In genomic region chr7:867001-867405, GRCh38 we compare ENCODE assay signal across 12 cellular contexts. TPM values are rescaled to one million over a fixed set of nuclear protein-coding genes. Genes with fewer than 3 reads are reported as not detected.
DNase-seq lines count a peak whose midpoint lies in the region; ATAC-seq and TF ChIP-seq lines count a peak whose summit lies in the region.
"Had no signal": no experiment of that assay in that cellular context is flagged by ENCODE, and none has a peak within 500 bp of the region (broad histone marks: within the 10 kb centered on the region; RNA-seq: fewer than 3 reads in every experiment).

No MANE protein-coding gene starts in this region.

- H3K14ac ChIP-seq in neuronal stem cell (ENCODE audit: low read length): peak overlapping the region; percentile 21

- H3K23ac ChIP-seq in neuronal stem cell (ENCODE audit: low read depth, low read length, poor library complexity): peak overlapping the region; percentile 40

- no peak overlapping the region for H2AFZ ChIP-seq in neuronal stem cell (ENCODE audit: low read length)

- WGBS in neuronal stem cell (ENCODE audit: extremely low coverage in 2 of 2, insufficient read length in 2 of 2, insufficient replicate concordance in 1 of 2), 2 donors: no CpG with 5 or more reads among the region's 18 CpGs

- H3K9me3 Mint-ChIP-seq in natural killer cell treated with Interleukin-12 subunit alpha and Interleukin-12 subunit beta and Interleukin-15 and Interleukin-18, amount 100 ng/mL, for 72 hours: no peaks in the 10 kb centered on the region
- no peaks in the 10 kb centered on the region for H3K9me3 Mint-ChIP-seq in natural killer cell
- H3K9me3 Mint-ChIP-seq in activated naive CD4-positive, alpha-beta T cell treated with anti-CD3 and anti-CD28 coated beads, Interleukin-2, amount 50 U/mL, for 72 hours: no peaks in the 10 kb centered on the region
- H3K9me3 Mint-ChIP-seq in CD4-positive, alpha-beta memory T cell: no peaks in the 10 kb centered on the region
- H3K9me3 Mint-ChIP-seq: activated naive CD8-positive, alpha-beta T cell treated with anti-CD3 and anti-CD28 coated beads, Interleukin-2, amount 10 ng/mL, durations not matched to agents 7 days and 5 days; memory B cell had no signal

- H3K4me1 Mint-ChIP-seq in natural killer cell treated with Interleukin-12 subunit alpha and Interleukin-12 subunit beta and Interleukin-15 and Interleukin-18, amount 100 ng/mL, for 72 hours (ENCODE audit: low read depth in 2 of 2): peaks cover 0 to 3% of the 10 kb centered on the region in 2 donors
- no peaks in the 10 kb centered on the region for H3K4me1 Mint-ChIP-seq in natural killer cell
- H3K4me1 Mint-ChIP-seq in CD4-positive, alpha-beta memory T cell: peaks cover 0 to 3% (median under 1%) of the 10 kb centered on the region in 4 donors
- H3K4me1 Mint-ChIP-seq: activated naive CD8-positive, alpha-beta T cell treated with anti-CD3 and anti-CD28 coated beads, Interleukin-2, amount 10 ng/mL, durations not matched to agents 7 days and 5 days had no signal

- H3K4me3 ChIP-seq in fibroblast of mammary gland (ENCODE audit: control insufficient read depth, low read depth, low read length) (no peak overlapping the region), neuronal stem cell (ENCODE audit: low read length in 2 of 2) (peak overlapping the region in 1 of 2 donors; percentile 27)
- no peak overlapping the region for H3K4me3 ChIP-seq in CD4-positive, alpha-beta memory T cell (ENCODE audit: low read length in 2 of 2)
- H3K4me3 ChIP-seq: BLaER1 had no signal

- H3K4ac ChIP-seq in neuronal stem cell (ENCODE audit: low read length): no peak overlapping the region

- DNase-seq in natural killer cell treated with Interleukin-12 subunit alpha and Interleukin-12 subunit beta and Interleukin-15 and Interleukin-18, amount 100 ng/mL, for 72 hours (ENCODE audit: low spot score): peak; percentile 48
- DNase-seq in natural killer cell: no peak
- DNase-seq in fibroblast of mammary gland (ENCODE audit: low read depth): peak; percentile 95
- no peak for DNase-seq in neuronal stem cell (ENCODE audit: low spot score)
- DNase-seq in activated naive CD4-positive, alpha-beta T cell treated with anti-CD3 and anti-CD28 coated beads, Interleukin-2, amount 50 U/mL, for 72 hours (ENCODE audit: low spot score in 2 of 2): no peak
- DNase-seq in GOT3 (lab: John Stamatoyannopoulos, UW): no peak
- DNase-seq in CD4-positive, alpha-beta memory T cell: no peak
- DNase-seq: activated naive CD8-positive, alpha-beta T cell treated with anti-CD3 and anti-CD28 coated beads, Interleukin-2, amount 10 ng/mL, durations not matched to agents 7 days and 5 days; NCI-H1436 had no signal

- POLR2A ChIA-PET in CD4-positive, alpha-beta memory T cell (lab: Charles Lee; ENCODE audit: partially characterized antibody): no interaction called here

- H2BK120ac ChIP-seq in neuronal stem cell (ENCODE audit: low read depth, low read length): no peak overlapping the region

- H3K36me3 ChIP-seq in neuronal stem cell (replicated peaks in 1 of 2; ENCODE audit: control insufficient read depth in 2 of 2, insufficient read depth in 2 of 2, low read length in 2 of 2): peaks cover 33 to 86% of the 10 kb centered on the region in 2 donors
- H3K36me3 ChIP-seq in CD4-positive, alpha-beta memory T cell (ENCODE audit: insufficient read depth, low read length): peaks cover 39% of the 10 kb centered on the region

- H3K27ac ChIP-seq in neuronal stem cell (replicated peaks; ENCODE audit: low read length): no peak overlapping the region
- H3K27ac ChIP-seq in CD4-positive, alpha-beta memory T cell (ENCODE audit: low read depth, low read length): no peak overlapping the region
- H3K27ac ChIP-seq: BLaER1 had no signal

- H2BK5ac ChIP-seq in neuronal stem cell (ENCODE audit: low read length): no peak overlapping the region

- H3K4me3 Mint-ChIP-seq in natural killer cell treated with Interleukin-12 subunit alpha and Interleukin-12 subunit beta and Interleukin-15 and Interleukin-18, amount 100 ng/mL, for 72 hours: no peak overlapping the region
- H3K4me3 Mint-ChIP-seq in natural killer cell: no peak overlapping the region
- no peak overlapping the region for H3K4me3 Mint-ChIP-seq in CD4-positive, alpha-beta memory T cell
- H3K4me3 Mint-ChIP-seq: activated naive CD8-positive, alpha-beta T cell treated with anti-CD3 and anti-CD28 coated beads, Interleukin-2, amount 10 ng/mL, durations not matched to agents 7 days and 5 days; memory B cell had no signal

- no peak overlapping the region for H2AK5ac ChIP-seq in neuronal stem cell (ENCODE audit: low read depth, low read length)

- H4K8ac ChIP-seq in neuronal stem cell (ENCODE audit: low read depth, low read length): no peak overlapping the region

- peaks cover 0 to 2% of the 10 kb centered on the region in 2 donors for H3K9me3 ChIP-seq in neuronal stem cell (replicated peaks in 1 of 2; ENCODE audit: control insufficient read depth in 2 of 2, insufficient read depth in 1 of 2, low read depth in 1 of 2, low read length in 2 of 2)
- no peaks in the 10 kb centered on the region for H3K9me3 ChIP-seq in CD4-positive, alpha-beta memory T cell (ENCODE audit: control insufficient read depth in 1 of 2, low read length in 2 of 2)
- H3K9me3 ChIP-seq: BLaER1 had no signal

- no peak overlapping the region for H3K4me2 ChIP-seq in neuronal stem cell (ENCODE audit: insufficient read depth, low read length, poor library complexity, severe bottlenecking)
- H3K4me2 ChIP-seq: BLaER1 had no signal

- no peaks in the 10 kb centered on the region for H3K27me3 ChIP-seq in neuronal stem cell (ENCODE audit: control insufficient read depth in 3 of 3, insufficient read depth in 3 of 3, low read depth in 1 of 3, low read length in 3 of 3)
- no peaks in the 10 kb centered on the region for H3K27me3 ChIP-seq in CD4-positive, alpha-beta memory T cell (ENCODE audit: insufficient read depth, low read length)
- H3K27me3 ChIP-seq: BLaER1 had no signal

- H3K36me3 Mint-ChIP-seq in natural killer cell treated with Interleukin-12 subunit alpha and Interleukin-12 subunit beta and Interleukin-15 and Interleukin-18, amount 100 ng/mL, for 72 hours: peaks cover under 1% of the 10 kb centered on the region
- no peaks in the 10 kb centered on the region for H3K36me3 Mint-ChIP-seq in natural killer cell
- peaks cover 0 to 13% of the 10 kb centered on the region in 2 donors for H3K36me3 Mint-ChIP-seq in activated naive CD4-positive, alpha-beta T cell treated with anti-CD3 and anti-CD28 coated beads, Interleukin-2, amount 50 U/mL, for 72 hours
- peaks cover 39 to 57% of the 10 kb centered on the region in 2 donors for H3K36me3 Mint-ChIP-seq in CD4-positive, alpha-beta memory T cell

- intact Hi-C loops in natural killer cell (cut with micrococcal nuclease): no loop called here
- intact Hi-C loops in CD4-positive, alpha-beta memory T cell (cut with micrococcal nuclease): no loop called here

- no peak overlapping the region for H2BK12ac ChIP-seq in neuronal stem cell (ENCODE audit: low read length)

- ATAC-seq in natural killer cell treated with Interleukin-12 subunit alpha and Interleukin-12 subunit beta and Interleukin-15 and Interleukin-18, amount 100 ng/mL, for 72 hours: peak in 1 of 2 donors; percentile 25
- ATAC-seq in natural killer cell: no peak
- ATAC-seq in activated naive CD4-positive, alpha-beta T cell treated with anti-CD3 and anti-CD28 coated beads, Interleukin-2, amount 50 U/mL, for 72 hours: no peak
- no peak for ATAC-seq in GM19351 (IDR thresholded peaks at IDR 0.05; ENCODE audit: unreplicated experiment)

- H4K91ac ChIP-seq in neuronal stem cell (ENCODE audit: low read depth, low read length, poor library complexity): no peak overlapping the region

- no peaks in the 10 kb centered on the region for H3K4me1 ChIP-seq in neuronal stem cell (ENCODE audit: control insufficient read depth in 2 of 2, insufficient read depth in 1 of 2, low read depth in 1 of 2, low read length in 2 of 2)
- H3K4me1 ChIP-seq in CD4-positive, alpha-beta memory T cell (ENCODE audit: insufficient read depth, low read length): no peaks in the 10 kb centered on the region
- H3K4me1 ChIP-seq: BLaER1 had no signal

- CTCF ChIA-PET in CD4-positive, alpha-beta memory T cell (lab: Charles Lee; ENCODE audit: partially characterized antibody): no interaction called here

- no peak for TF ChIP-seq CTCF in natural killer cell (IDR thresholded peaks at IDR 0.05)
- TF ChIP-seq CTCF in fibroblast of mammary gland (conservative IDR thresholded peaks at IDR 0.05; ENCODE audit: control insufficient read depth, insufficient read depth, low read depth, low read length): no peak

- peaks cover 5% of the 10 kb centered on the region for H3K79me1 ChIP-seq in neuronal stem cell (ENCODE audit: low read depth, low read length)

- H3K27me3 Mint-ChIP-seq in natural killer cell treated with Interleukin-12 subunit alpha and Interleukin-12 subunit beta and Interleukin-15 and Interleukin-18, amount 100 ng/mL, for 72 hours: no peaks in the 10 kb centered on the region
- no peaks in the 10 kb centered on the region for H3K27me3 Mint-ChIP-seq in natural killer cell (ENCODE audit: low read depth in 2 of 2)
- no peaks in the 10 kb centered on the region for H3K27me3 Mint-ChIP-seq in CD4-positive, alpha-beta memory T cell
- H3K27me3 Mint-ChIP-seq: activated naive CD8-positive, alpha-beta T cell treated with anti-CD3 and anti-CD28 coated beads, Interleukin-2, amount 10 ng/mL, durations not matched to agents 7 days and 5 days; memory B cell had no signal

- H3K27ac Mint-ChIP-seq in natural killer cell treated with Interleukin-12 subunit alpha and Interleukin-12 subunit beta and Interleukin-15 and Interleukin-18, amount 100 ng/mL, for 72 hours: no peak overlapping the region
- no peak overlapping the region for H3K27ac Mint-ChIP-seq in natural killer cell
- H3K27ac Mint-ChIP-seq in activated naive CD4-positive, alpha-beta T cell treated with anti-CD3 and anti-CD28 coated beads, Interleukin-2, amount 50 U/mL, for 72 hours: peak overlapping the region in 1 of 2 donors; percentile 92
- no peak overlapping the region for H3K27ac Mint-ChIP-seq in CD4-positive, alpha-beta memory T cell
- H3K27ac Mint-ChIP-seq: activated naive CD8-positive, alpha-beta T cell treated with anti-CD3 and anti-CD28 coated beads, Interleukin-2, amount 10 ng/mL, durations not matched to agents 7 days and 5 days; memory B cell had no signal

- no peak overlapping the region for H3K9ac ChIP-seq in neuronal stem cell (ENCODE audit: low read depth, low read length, poor library complexity)
- H3K9ac ChIP-seq: BLaER1 had no signal

- no peak overlapping the region for H2BK15ac ChIP-seq in neuronal stem cell (ENCODE audit: low read length)

- no peak overlapping the region for H3K18ac ChIP-seq in neuronal stem cell (ENCODE audit: low read length)

RNA-seq across cellular contexts. Expression of gene GET4, which starts 9.4 kb away (rescaled TPM):
- total RNA-seq in natural killer cell treated with Interleukin-12 subunit alpha and Interleukin-12 subunit beta and Interleukin-15 and Interleukin-18, amount 100 ng/mL, for 72 hours: 10 to 100 TPM; 42.8 to 44.5 TPM
- total RNA-seq in natural killer cell: 10 to 100 TPM; 69.3 to 81.6 (median 73.2) TPM
- polyA plus RNA-seq in neuronal stem cell (2013, experiment 1 of 2): 28.4 TPM
- 27.9 TPM for polyA plus RNA-seq in neuronal stem cell (2013, experiment 2 of 2)
- 10 to 100 TPM; 32.5 to 34.1 TPM for total RNA-seq in activated naive CD4-positive, alpha-beta T cell treated with anti-CD3 and anti-CD28 coated beads, Interleukin-2, amount 50 U/mL, for 72 hours
- 10 to 100 TPM; 47.4 to 51.6 TPM for total RNA-seq in CD4-positive, alpha-beta memory T cell
- polyA plus RNA-seq in CD4-positive, alpha-beta memory T cell: 10 to 100 TPM; 22.0 to 28.7 TPM

RNA-seq across cellular contexts. Expression of gene SUN1, which starts 34.7 kb away (rescaled TPM):
- total RNA-seq in natural killer cell treated with Interleukin-12 subunit alpha and Interleukin-12 subunit beta and Interleukin-15 and Interleukin-18, amount 100 ng/mL, for 72 hours: 10 to 100 TPM; 34.3 to 50.4 TPM
- 10 to 100 TPM; 40.2 to 63.5 (median 48.0) TPM for total RNA-seq in natural killer cell
- polyA plus RNA-seq in neuronal stem cell (2013, experiment 1 of 2): 62.1 TPM
- 60.5 TPM for polyA plus RNA-seq in neuronal stem cell (2013, experiment 2 of 2)
- 100 to 1,000 TPM; 106 to 109 TPM for total RNA-seq in activated naive CD4-positive, alpha-beta T cell treated with anti-CD3 and anti-CD28 coated beads, Interleukin-2, amount 50 U/mL, for 72 hours
- 100 to 1,000 TPM; 198 to 210 TPM for total RNA-seq in CD4-positive, alpha-beta memory T cell
- polyA plus RNA-seq in CD4-positive, alpha-beta memory T cell: 10 to 100 TPM; 53.7 to 63.3 TPM

Comparison
In these comparisons a context has a peak if more than half of its experiments do, and no peak if none do; other contexts are left out.
1. DNase-seq: peak in natural killer cell treated with Interleukin-12 subunit alpha and Interleukin-12 subunit beta and Interleukin-15 and Interleukin-18, amount 100 ng/mL, for 72 hours (single experiment) and fibroblast of mammary gland (single experiment); none in natural killer cell (single experiment), neuronal stem cell (single experiment), activated naive CD4-positive, alpha-beta T cell treated with anti-CD3 and anti-CD28 coated beads, Interleukin-2, amount 50 U/mL, for 72 hours (0 of 2), GOT3 (single experiment) and CD4-positive, alpha-beta memory T cell (0 of 5).